Comparison of ENCODE assay signal across 8 cellular contexts in genomic region chr20:45290677-45291355, GRCh38. TPM values are rescaled to one million over a fixed set of nuclear protein-coding genes. Genes with fewer than 3 reads are reported as not detected.
DNase-seq lines count a peak whose midpoint lies in the region; ATAC-seq and TF ChIP-seq lines count a peak whose summit lies in the region.

No MANE protein-coding gene starts in this region.

- peaks cover 0 to 9% of the 10 kb centered on the region in 2 donors for H3K4me1 ChIP-seq in uterus

- H3K27me3 Mint-ChIP-seq in glutamatergic neuron (ENCODE audit: unreplicated experiment), result peaks cover 14% of the 10 kb centered on the region

- no peak overlapping the region for H3K4me3 Mint-ChIP-seq in glutamatergic neuron (ENCODE audit: unreplicated experiment)

- H3K36me3 Mint-ChIP-seq in glutamatergic neuron (ENCODE audit: unreplicated experiment), result peaks cover 6% of the 10 kb centered on the region

- no peaks in the 10 kb centered on the region for H3K27me3 ChIP-seq in uterus

- H3K4me3 ChIP-seq in uterus, result no peak overlapping the region

- no peaks in the 10 kb centered on the region for H3K9me3 ChIP-seq in uterus

- peaks cover 22% of the 10 kb centered on the region for H3K9me3 Mint-ChIP-seq in glutamatergic neuron (ENCODE audit: unreplicated experiment)

- peak; percentile 92 for TF ChIP-seq CTCF in glutamatergic neuron (IDR thresholded peaks at IDR 0.05; ENCODE audit: partially characterized antibody, unreplicated experiment)
- peak; percentile 61 to 69 (median 62) for TF ChIP-seq CTCF in uterus (IDR thresholded peaks at IDR 0.05)

- no peak overlapping the region for H3K27ac ChIP-seq in uterus

- intact Hi-C loops in posterior cingulate gyrus (cut with DNase I) (loop anchor here (5.0 kb wide), 3 partner anchors 194 to 279 kb away; no protein-coding TSS in a partner anchor), uterus (cut with DNase I; ENCODE audit: low total_unique reads) (no loop called here)

- ATAC-seq in SK-N-SH treated with all-trans-retinoic acid at 6 μM for 48 hours (peak; percentile 81), GM21367 (IDR thresholded peaks at IDR 0.05; ENCODE audit: unreplicated experiment) (no peak)

- no peaks in the 10 kb centered on the region for H3K36me3 ChIP-seq in uterus

- TF ChIP-seq POLR2A in uterus (IDR thresholded peaks at IDR 0.05), result no peak

- peaks cover 15% of the 10 kb centered on the region for H3K4me1 Mint-ChIP-seq in glutamatergic neuron (ENCODE audit: low read depth, unreplicated experiment)

- H3K27ac Mint-ChIP-seq in glutamatergic neuron (ENCODE audit: unreplicated experiment), result peak overlapping the region; percentile 7

- DNase-seq in ELR (ENCODE audit: low read depth) (peak; percentile 86), MV-4-11 (lab: John Stamatoyannopoulos, UW) (peak; percentile 80), glutamatergic neuron (peak; percentile 86), posterior cingulate gyrus (peak; percentile 61 to 97 (median 80)), uterus (peak; percentile 47 to 51)
- DNase-seq in activated naive CD4-positive, alpha-beta T cell treated with anti-CD3 and anti-CD28 coated beads, Interleukin-2, amount 50 U/mL, for 16 hours, result peak; percentile 66

TF ChIP-seq in SK-N-SH treated with all-trans-retinoic acid at 6 μM for 48 hours, 23 proteins besides CTCF, POLR2A, EP300 and RAD21:
- TF ChIP-seq ZFP30 (CRISPR knock-in tag; IDR thresholded peaks at IDR 0.05) (no peak), ZC3H10 (CRISPR knock-in tag; IDR thresholded peaks at IDR 0.05) (no peak), GLIS3 (CRISPR knock-in tag; IDR thresholded peaks at IDR 0.05) (no peak), ARNTL (CRISPR knock-in tag; IDR thresholded peaks at IDR 0.05; ENCODE audit: borderline replicate concordance, low read depth) (no peak), ESRRG (CRISPR knock-in tag; IDR thresholded peaks at IDR 0.05) (no peak), PATZ1 (CRISPR knock-in tag; IDR thresholded peaks at IDR 0.05; ENCODE audit: borderline replicate concordance) (no peak), PPARA (CRISPR knock-in tag; IDR thresholded peaks at IDR 0.05; ENCODE audit: borderline replicate concordance) (no peak), ISL1 (CRISPR knock-in tag; IDR thresholded peaks at IDR 0.05) (no peak), SNAI2 (CRISPR knock-in tag; IDR thresholded peaks at IDR 0.05) (no peak), ZNF8 (CRISPR knock-in tag; IDR thresholded peaks at IDR 0.05) (no peak), BACH2 (CRISPR knock-in tag; IDR thresholded peaks at IDR 0.05; ENCODE audit: borderline replicate concordance) (no peak), TCF4 (CRISPR knock-in tag; IDR thresholded peaks at IDR 0.05; ENCODE audit: borderline replicate concordance) (no peak), OSR1 (CRISPR knock-in tag; IDR thresholded peaks at IDR 0.05) (no peak), TOX (CRISPR knock-in tag; IDR thresholded peaks at IDR 0.05; ENCODE audit: borderline replicate concordance) (no peak)

RNA-seq across cellular contexts. Expression of gene RBPJL, which starts 15.8 kb away (rescaled TPM):
- total RNA-seq in glutamatergic neuron (ENCODE audit: unreplicated experiment) (not detected), uterus (not detected)

RNA-seq across cellular contexts. Expression of gene MATN4, which starts 17.3 kb away (rescaled TPM):
- not detected for total RNA-seq in glutamatergic neuron (ENCODE audit: unreplicated experiment)
- 1 to 10 TPM in 1 of 4 donors, not detected in 3; 5.6 TPM for total RNA-seq in uterus

RNA-seq across cellular contexts. Expression of gene SLPI, which starts 36.5 kb away (rescaled TPM):
- total RNA-seq in glutamatergic neuron (ENCODE audit: unreplicated experiment) (not detected), uterus (10 to 100 TPM in 3 of 4 donors, 1 to 10 TPM in 1; 1.0 to 57.4 (median 20.9) TPM)

RNA-seq across cellular contexts. Expression of gene SDC4, which starts 57.4 kb away (rescaled TPM):
- total RNA-seq in glutamatergic neuron (ENCODE audit: unreplicated experiment), result 0.61 TPM
- total RNA-seq in uterus, result 10 to 100 TPM in 3 of 4 donors, 1 to 10 TPM in 1; 7.9 to 77.9 (median 48.4) TPM
